9 cellular contexts compared by ENCODE assay signal in genomic region chr15:80970018-80970657, GRCh38. TPM values are rescaled to one million over a fixed set of nuclear protein-coding genes. Genes with fewer than 3 reads are reported as not detected.
A peak's percentile ranks its signal among the peaks of the same experiment; 100 is the strongest.
DNase-seq lines count a peak whose midpoint lies in the region; ATAC-seq, FAIRE-seq and TF ChIP-seq lines count a peak whose summit lies in the region.
"Had no signal": no experiment of that assay in that cellular context is flagged by ENCODE, and none has a peak within 500 bp of the region (broad histone marks: within the 10 kb centered on the region; RNA-seq: fewer than 3 reads in every experiment).

No MANE protein-coding gene starts in this region.

- no peak overlapping the region for H3K4me3 Mint-ChIP-seq in activated T-cell treated with anti-CD3 and anti-CD28 coated beads, Interleukin-2, amount 50 U/mL, for 72 hours

- H3K18ac ChIP-seq in IMR-90 (ENCODE audit: low read depth, low read length): no peak overlapping the region

- BruUV-seq in IMR-90 (replicated peaks; lab: Mats Ljungman, UMichigan): no TSS peak

- H4K5ac ChIP-seq in IMR-90 (ENCODE audit: low read depth, low read length): no peak overlapping the region

- H2BK5ac ChIP-seq in IMR-90 (ENCODE audit: low read depth, low read length, poor library complexity, severe bottlenecking): no peak overlapping the region

- in situ Hi-C loops in IMR-90 (cut with MboI; ENCODE audit: low sequenced_read_pairs): loop anchor here (5.0 kb wide), 2 partner anchors 193 to 403 kb away; partner anchors contain the start of gene CEMIP

- H3K23ac ChIP-seq in IMR-90 (ENCODE audit: low read depth, low read length): no peak overlapping the region

- no peak overlapping the region for H3K27ac Mint-ChIP-seq in activated T-cell treated with anti-CD3 and anti-CD28 coated beads, Interleukin-2, amount 50 U/mL, for 72 hours

- no peak overlapping the region for H2BK15ac ChIP-seq in IMR-90 (ENCODE audit: low read depth, low read length)

- H3K9me3 Mint-ChIP-seq in activated T-cell treated with anti-CD3 and anti-CD28 coated beads, Interleukin-2, amount 50 U/mL, for 72 hours: peaks cover 2 to 3% of the 10 kb centered on the region in 2 donors

- WGBS in IMR-90 (ENCODE audit: extremely low coverage in 2 of 2, insufficient read length in 1 of 2), 2 experiments: no CpG with 5 or more reads among the region's 12 CpGs

- H3K27me3 Mint-ChIP-seq in activated T-cell treated with anti-CD3 and anti-CD28 coated beads, Interleukin-2, amount 50 U/mL, for 72 hours (ENCODE audit: low read depth): no peaks in the 10 kb centered on the region

- no peak overlapping the region for H3K9ac ChIP-seq in IMR-90 (ENCODE audit: low read depth, low read length)

- no peak overlapping the region for H3K4me2 ChIP-seq in IMR-90 (ENCODE audit: low read depth, low read length)

- peaks cover 9% of the 10 kb centered on the region for H3K4me1 Mint-ChIP-seq in activated T-cell treated with anti-CD3 and anti-CD28 coated beads, Interleukin-2, amount 50 U/mL, for 72 hours (ENCODE audit: low read depth)

- H3K56ac ChIP-seq in IMR-90 (ENCODE audit: extremely low read depth, insufficient read depth, low read length): no peak overlapping the region

- H3K36me3 Mint-ChIP-seq in activated T-cell treated with anti-CD3 and anti-CD28 coated beads, Interleukin-2, amount 50 U/mL, for 72 hours (ENCODE audit: insufficient read depth in 2 of 2): peaks cover 4 to 10% of the 10 kb centered on the region in 2 donors

- peaks cover 4% of the 10 kb centered on the region; the same call in 1 of the 2 replicates for H3K36me3 ChIP-seq in IMR-90 (ENCODE audit: control insufficient read depth, insufficient read depth, low read length)

- H3K9me3 ChIP-seq in IMR-90 (ENCODE audit: control insufficient read depth, insufficient read depth, low read length): no peaks in the 10 kb centered on the region

- no peak overlapping the region for H3K14ac ChIP-seq in IMR-90 (replicated peaks; ENCODE audit: low read depth, low read length)

- no peak overlapping the region for H2BK120ac ChIP-seq in IMR-90 (ENCODE audit: low read depth, low read length)

- H2AK9ac ChIP-seq in IMR-90 (replicated peaks; ENCODE audit: low read depth, low read length, poor library complexity): no peak overlapping the region

- DNase-seq in ELF-1 (ENCODE audit: low read depth, low spot score) (peak; percentile 67), IMR-90 (peak; percentile 54), RCC 7860 (ENCODE audit: low spot score) (peak; percentile 45), fibroblast of pulmonary artery (ENCODE audit: low read depth) (peak; percentile 75), omental fat pad (ENCODE audit: low spot score) (no peak), ureter (ENCODE audit: low spot score) (peak; percentile 65)
- DNase-seq in activated T-cell treated with anti-CD3 and anti-CD28 coated beads, Interleukin-2, amount 50 U/mL, for 72 hours: peak; percentile 51 to 72

- CTCF ChIA-PET in IMR-90 (lab: Yijun Ruan, JAX): interaction anchor here (0.6 to 2.0 kb wide), 18 partner anchors 10 to 547 kb away, joined by 3 to 10 read pairs (median 4); partner anchors contain the start of gene CEMIP

- dilution Hi-C loops in IMR-90 (cut with HindIII; ENCODE audit: low sequenced_read_pairs, unreplicated experiment): no loop called here

- POLR2A ChIA-PET in IMR-90 (lab: Charles Lee; ENCODE audit: unreplicated experiment): interaction anchor here (0.7 kb wide), 1 partner anchor 305 kb away, joined by 3 read pairs; no protein-coding TSS in a partner anchor

- peak; percentile 86 for TF ChIP-seq CTCF in IMR-90 (conservative IDR thresholded peaks at IDR 0.05; ENCODE audit: low read depth, low read length)
- peak; percentile 72 for TF ChIP-seq CTCF in fibroblast of pulmonary artery (IDR thresholded peaks at IDR 0.05; ENCODE audit: low read length, missing control alignments)
- peak in 2 of 3 donors; percentile 21 to 28 for TF ChIP-seq CTCF in omental fat pad (IDR thresholded peaks at IDR 0.05)

- no peak overlapping the region for H4K8ac ChIP-seq in IMR-90 (ENCODE audit: low read depth in 2 of 2, low read length in 2 of 2)

- 0 out of 2 replicates have a peak, but pooled peaks have one; percentile 40 for TF ChIP-seq POLR2A in IMR-90 (IDR thresholded peaks at IDR 0.05; ENCODE audit: low read depth, low read length)

- intact Hi-C loops in IMR-90 (cut with micrococcal nuclease): loop anchor here (2.0 to 5.0 kb wide), 5 partner anchors 88 to 515 kb away; partner anchors contain the start of gene ABHD17C

- no peak overlapping the region for H4K91ac ChIP-seq in IMR-90 (ENCODE audit: insufficient read depth, low read depth, low read length)

- ATAC-seq in IMR-90 (ENCODE audit: low read depth): peak; percentile 68
- peak in 1 of 2 donors; percentile 52 for ATAC-seq in activated T-cell treated with anti-CD3 and anti-CD28 coated beads, Interleukin-2, amount 50 U/mL, for 72 hours (replicated peaks in 1 of 2)
- ATAC-seq in omental fat pad (ENCODE audit: low FRiP score): no peak
- no peak for ATAC-seq in GM19324 (IDR thresholded peaks at IDR 0.05; ENCODE audit: low FRiP score, unreplicated experiment)

- H3K4me3 ChIP-seq in IMR-90 (ENCODE audit: insufficient read depth, low read depth, low read length): no peak overlapping the region
- H3K4me3 ChIP-seq in fibroblast of pulmonary artery (replicated peaks; ENCODE audit: low read depth, low read length): no peak overlapping the region

- FAIRE-seq in RCC 7860 (lab: Jason Lieb, UNC): peak; percentile 22
- FAIRE-seq: colon had no signal

- no peak overlapping the region for H2BK20ac ChIP-seq in IMR-90 (ENCODE audit: low read depth, low read length)

- peaks cover 15% of the 10 kb centered on the region for H3K9me1 ChIP-seq in IMR-90 (ENCODE audit: insufficient read depth, low read length)

- no peak overlapping the region for H3K4ac ChIP-seq in IMR-90 (ENCODE audit: low read depth, low read length)

- peaks cover 13% of the 10 kb centered on the region for H3K4me1 ChIP-seq in IMR-90 (ENCODE audit: control insufficient read depth, insufficient read depth, low read length)

- peak; percentile 96 for TF ChIP-seq RAD21 in IMR-90 (IDR thresholded peaks at IDR 0.05; ENCODE audit: low read length)

- peaks cover 15 to 19% of the 10 kb centered on the region in 2 experiments for H3K79me1 ChIP-seq in IMR-90 (ENCODE audit: low read depth in 1 of 2, low read length in 2 of 2)

- H2AK5ac ChIP-seq in IMR-90 (ENCODE audit: low read depth, low read length): no peak overlapping the region

- no peak overlapping the region for H3K27ac ChIP-seq in IMR-90 (ENCODE audit: insufficient read depth, low read length)

- H3K27me3 ChIP-seq in IMR-90 (ENCODE audit: control insufficient read depth, insufficient read depth, low read length): no peaks in the 10 kb centered on the region

- H2AFZ ChIP-seq in IMR-90 (replicated peaks; ENCODE audit: low read length, poor library complexity): no peak overlapping the region

- peaks cover 12% of the 10 kb centered on the region; the same call in 1 of the 2 replicates for H4K20me1 ChIP-seq in IMR-90 (ENCODE audit: insufficient read depth, low read length)

TF ChIP-seq in IMR-90, 13 proteins besides CTCF, POLR2A, EP300 and RAD21:
- TF ChIP-seq RFX5 (IDR thresholded peaks at IDR 0.05; ENCODE audit: low read depth, low read length): no peak
- TF ChIP-seq MAFK (IDR thresholded peaks at IDR 0.05; ENCODE audit: low read depth, low read length): no peak
- TF ChIP-seq MXI1 (IDR thresholded peaks at IDR 0.05; ENCODE audit: borderline replicate concordance, low read depth, low read length): 0 out of 2 replicates have a peak, but pooled peaks have one; percentile 13
- TF ChIP-seq ELK1 (IDR thresholded peaks at IDR 0.05; ENCODE audit: borderline replicate concordance, low read depth, low read length): no peak
- TF ChIP-seq NFE2L2 (IDR thresholded peaks at IDR 0.05; ENCODE audit: low read depth, low read length): no peak
- peak; percentile 75 for TF ChIP-seq SMC3 (IDR thresholded peaks at IDR 0.05; ENCODE audit: low read depth, low read length)
- TF ChIP-seq CEBPB (IDR thresholded peaks at IDR 0.05; ENCODE audit: low read depth, low read length): no peak

RNA-seq across cellular contexts. Expression of gene MESD, which starts 19.5 kb away (rescaled TPM):
- total RNA-seq in IMR-90 (2012; rRNA removed) (10.0 and 15.3 TPM in 2 replicates), omental fat pad (10 to 100 TPM; 19.5 to 26.1 (median 22.6) TPM), ureter (37.6 TPM)
- 14.0 and 14.7 TPM in 2 replicates for polyA plus RNA-seq in IMR-90 (2012; rRNA removed)
- 6.2 and 6.5 TPM in 2 replicates for polyA plus RNA-seq in IMR-90 (2012; cell fraction: cytosol; rRNA removed)
- 3.5 and 8.2 TPM in 2 replicates for polyA plus RNA-seq in IMR-90 (2012; cell fraction: nucleus; rRNA removed; ENCODE audit: low replicate concordance)
- 10 to 100 TPM; 19.6 to 23.8 TPM for total RNA-seq in activated T-cell treated with anti-CD3 and anti-CD28 coated beads, Interleukin-2, amount 50 U/mL, for 72 hours

RNA-seq across cellular contexts. Expression of gene TLNRD1, which starts 30.6 kb away (rescaled TPM):
- total RNA-seq in IMR-90 (2012; rRNA removed) (2.2 and 2.8 TPM in 2 replicates), omental fat pad (10 to 100 TPM; 39.0 to 59.4 (median 41.8) TPM), ureter (15.1 TPM)
- polyA plus RNA-seq in IMR-90 (2012; rRNA removed): 6.8 and 9.5 TPM in 2 replicates
- polyA plus RNA-seq in IMR-90 (2012; cell fraction: cytosol; rRNA removed): 4.7 and 12.7 TPM in 2 replicates
- polyA plus RNA-seq in IMR-90 (2012; cell fraction: nucleus; rRNA removed; ENCODE audit: low replicate concordance): 3.6 and 10.3 TPM in 2 replicates
- total RNA-seq in activated T-cell treated with anti-CD3 and anti-CD28 coated beads, Interleukin-2, amount 50 U/mL, for 72 hours: 10 to 100 TPM; 11.3 to 17.2 TPM

Comparison
In these comparisons a context has a peak if more than half of its experiments do, and no peak if none do; other contexts are left out.
1. CTCF ChIP-seq: peak in every context shown above with its lines; median percentile 86 in IMR-90; 72 in fibroblast of pulmonary artery; 24 in omental fat pad.